In the genomic region with DNA sequence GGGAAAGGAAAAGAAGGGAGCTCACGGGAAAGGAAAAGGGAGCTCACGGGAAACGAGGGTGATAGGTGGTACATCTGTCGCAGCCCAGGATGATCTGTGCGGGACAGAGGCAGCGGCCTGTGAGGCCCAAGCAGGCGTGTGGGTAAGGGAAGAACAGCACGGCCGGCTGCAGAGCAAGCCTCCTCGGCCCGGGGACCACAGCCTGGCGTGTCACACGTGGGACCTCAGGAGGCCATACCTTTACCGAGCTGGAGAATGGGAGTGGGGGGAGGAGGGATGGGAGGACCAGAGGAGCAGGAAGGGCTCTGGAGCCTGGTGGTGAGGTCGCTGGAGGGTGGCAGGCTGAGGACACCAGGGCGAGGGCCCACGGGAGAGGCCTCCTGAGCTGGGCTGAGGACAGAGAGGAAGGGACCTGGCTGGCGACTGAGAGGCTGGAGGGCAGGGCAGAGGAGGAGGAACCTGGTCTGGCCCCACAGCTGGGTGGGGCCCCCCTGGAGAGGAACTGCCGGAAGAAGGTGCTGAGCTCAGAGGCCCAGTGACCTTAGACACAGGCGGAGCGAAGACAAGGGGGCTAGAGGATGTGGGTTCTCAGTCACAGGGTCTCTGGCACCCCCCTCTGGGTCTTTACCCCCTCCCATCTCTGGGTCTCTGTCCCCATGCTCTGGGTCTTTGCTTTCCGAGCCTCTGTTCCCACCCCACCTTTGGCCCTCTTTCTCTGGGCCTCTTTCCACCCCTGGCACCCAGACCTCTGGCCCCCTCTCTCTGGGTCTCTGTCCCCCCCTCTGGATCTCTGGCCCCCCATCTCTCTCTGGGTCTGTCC, we compare ENCODE assay signal across 9 cellular contexts. TPM values are rescaled to one million over a fixed set of nuclear protein-coding genes. Genes with fewer than 3 reads are reported as not detected.
DNase-seq lines count a peak whose midpoint lies in the region; ATAC-seq and TF ChIP-seq lines count a peak whose summit lies in the region.
"Had no signal": no experiment of that assay in that cellular context is flagged by ENCODE, and none has a peak within 500 bp of the region (broad histone marks: within the 10 kb centered on the region; RNA-seq: fewer than 3 reads in every experiment).

No MANE protein-coding gene starts in this region.

- no peaks in the 10 kb centered on the region; the same call in 1 of the 2 replicates for H3K9me3 ChIP-seq in MG63
- no peaks in the 10 kb centered on the region for H3K9me3 ChIP-seq in fibroblast of lung (ENCODE audit: control insufficient read depth, insufficient read depth, low read depth, low read length)

- peaks cover 6% of the 10 kb centered on the region for H4K20me1 ChIP-seq in fibroblast of lung (ENCODE audit: control insufficient read depth, extremely low read depth, insufficient read depth, low read length)

- ATAC-seq in GM21360 (IDR thresholded peaks at IDR 0.05; ENCODE audit: unreplicated experiment) = peak; percentile 26
- ATAC-seq: foreskin keratinocyte had no signal

- H3K4me1 Mint-ChIP-seq in osteocyte (ENCODE audit: unreplicated experiment) = peaks cover 45% of the 10 kb centered on the region

- H3K27me3 ChIP-seq in MG63 = no peaks in the 10 kb centered on the region
- H3K27me3 ChIP-seq in fibroblast of lung (ENCODE audit: control insufficient read depth, insufficient read depth, low read length) = no peaks in the 10 kb centered on the region
- H3K27me3 ChIP-seq: foreskin keratinocyte had no signal

- H3K9me3 Mint-ChIP-seq in osteocyte (ENCODE audit: unreplicated experiment) = no peaks in the 10 kb centered on the region

- no peak overlapping the region for H3K4me3 Mint-ChIP-seq in osteocyte (ENCODE audit: unreplicated experiment)

- peak overlapping the region; percentile 98 for H3K27ac Mint-ChIP-seq in osteocyte (ENCODE audit: unreplicated experiment)

- H3K79me2 ChIP-seq in fibroblast of lung (ENCODE audit: control insufficient read depth, insufficient read depth, low read length) = peaks cover 24% of the 10 kb centered on the region

- H3K27me3 Mint-ChIP-seq in osteocyte (ENCODE audit: unreplicated experiment) = no peaks in the 10 kb centered on the region

- H3K4me1 ChIP-seq in fibroblast of lung (ENCODE audit: control insufficient read depth, extremely low read depth, insufficient read depth, low read length) = peaks cover 19% of the 10 kb centered on the region

- peaks cover 18% of the 10 kb centered on the region for H3K36me3 Mint-ChIP-seq in osteocyte (ENCODE audit: unreplicated experiment)

- DNase-seq in CD1c-positive myeloid dendritic cell (ENCODE audit: extremely low spot score) (peak; percentile 84), MG63 (peak; percentile 35), fibroblast of lung (ENCODE audit: low read depth in 2 of 2) (peak in 1 of 2 donors; percentile 42), osteocyte (ENCODE audit: extremely low spot score, unreplicated experiment) (no peak), DMS114 treated with DMSO at 0.1 percent for 48 hours (lab: John Stamatoyannopoulos, UW; ENCODE audit: unreplicated experiment) (no peak), foreskin melanocyte (no peak)
- DNase-seq in activated CD4-positive, alpha-beta T cell treated with anti-CD3 and anti-CD28 coated beads, Interleukin-2, amount 50 U/mL, for 48 hours = peak; percentile 71 to 77

- no peak overlapping the region for H3K4me3 ChIP-seq in MG63
- no peak overlapping the region for H3K4me3 ChIP-seq in fibroblast of lung (replicated peaks in 1 of 4; ENCODE audit: control extremely low read depth in 1 of 4, insufficient read depth in 1 of 4, low read depth in 3 of 4, low read length in 4 of 4)

- no peak overlapping the region for H2AFZ ChIP-seq in fibroblast of lung (ENCODE audit: low read length)

- TF ChIP-seq CTCF in fibroblast of lung (conservative IDR thresholded peaks at IDR 0.05 in 1 of 2, IDR thresholded peaks at IDR 0.05 in 1 of 2; ENCODE audit: low read depth in 1 of 2, low read length in 2 of 2) = no peak
- TF ChIP-seq CTCF in osteocyte (IDR thresholded peaks at IDR 0.05) = no peak

- H3K36me3 ChIP-seq in MG63 (peaks cover 28% of the 10 kb centered on the region), fibroblast of lung (ENCODE audit: control insufficient read depth, insufficient read depth, low read length) (peaks cover 17% of the 10 kb centered on the region)

- peak overlapping the region; percentile 51 for H3K27ac ChIP-seq in fibroblast of lung (ENCODE audit: insufficient read depth, low read length)

- no peak overlapping the region for H3K9ac ChIP-seq in fibroblast of lung (ENCODE audit: insufficient read depth, low read length)

- no peak overlapping the region for H3K4me2 ChIP-seq in fibroblast of lung (ENCODE audit: extremely low read depth, insufficient read depth, low read length)

RNA-seq across cellular contexts. Expression of a gene that starts 2.9 kb away (rescaled TPM):
- total RNA-seq in MG63 (2014; rRNA removed; shearing (Covaris generic); ENCODE audit: low replicate concordance) = 880 and 1,766 TPM in 2 replicates
- total RNA-seq in fibroblast of lung (6,440 and 8,266 TPM in 2 replicates), osteocyte (2,724 and 2,792 TPM in 2 replicates)
- polyA plus RNA-seq in fibroblast of lung = 1,844 and 2,689 TPM in 2 replicates
- 6,095 and 7,901 TPM in 2 replicates for polyA plus RNA-seq in fibroblast of lung (2012)
- 6,558 and 6,655 TPM in 2 replicates for polyA minus RNA-seq in fibroblast of lung (ENCODE audit: low replicate concordance)

RNA-seq across cellular contexts. Expression of a gene that starts 7.6 kb away (rescaled TPM):
- 38.2 and 61.4 TPM in 2 replicates for total RNA-seq in MG63 (2014; rRNA removed; shearing (Covaris generic); ENCODE audit: low replicate concordance)
- total RNA-seq in fibroblast of lung = 106 and 194 TPM in 2 replicates
- 70.1 and 90.3 TPM in 2 replicates for polyA plus RNA-seq in fibroblast of lung
- 213 and 301 TPM in 2 replicates for polyA plus RNA-seq in fibroblast of lung (2012)
- polyA minus RNA-seq in fibroblast of lung (ENCODE audit: low replicate concordance) = 129 and 283 TPM in 2 replicates
- 154 and 172 TPM in 2 replicates for total RNA-seq in osteocyte

RNA-seq across cellular contexts. Expression of a gene that starts 28.7 kb away (rescaled TPM):
- not detected in 2 replicates for total RNA-seq in MG63 (2014; rRNA removed; shearing (Covaris generic); ENCODE audit: low replicate concordance)
- total RNA-seq in fibroblast of lung (0.17 TPM in 1 of 2 replicates, not detected in the other), osteocyte (0.67 TPM in 1 of 2 replicates, not detected in the other)
- 0.08 TPM in 1 of 2 replicates, not detected in the other for polyA plus RNA-seq in fibroblast of lung
- polyA plus RNA-seq in fibroblast of lung (2012) = 0.15 and 0.21 TPM in 2 replicates
- polyA minus RNA-seq in fibroblast of lung (ENCODE audit: low replicate concordance) = not detected in 2 replicates

RNA-seq across cellular contexts. Expression of a gene that starts 30.9 kb away (rescaled TPM):
- 34.3 and 46.2 TPM in 2 replicates for total RNA-seq in MG63 (2014; rRNA removed; shearing (Covaris generic); ENCODE audit: low replicate concordance)
- 18.7 and 31.2 TPM in 2 replicates for total RNA-seq in fibroblast of lung
- polyA plus RNA-seq in fibroblast of lung = 42.8 and 43.0 TPM in 2 replicates
- 49.0 and 53.8 TPM in 2 replicates for polyA plus RNA-seq in fibroblast of lung (2012)
- polyA minus RNA-seq in fibroblast of lung (ENCODE audit: low replicate concordance) = 160 and 250 TPM in 2 replicates
- 37.6 and 42.2 TPM in 2 replicates for total RNA-seq in osteocyte

RNA-seq across cellular contexts. Expression of a gene that starts 31.4 kb away (rescaled TPM):
- total RNA-seq in MG63 (2014; rRNA removed; shearing (Covaris generic); ENCODE audit: low replicate concordance) = 386 and 644 TPM in 2 replicates
- total RNA-seq in fibroblast of lung (128 and 158 TPM in 2 replicates), osteocyte (61.2 and 64.2 TPM in 2 replicates)
- 77.6 and 157 TPM in 2 replicates for polyA plus RNA-seq in fibroblast of lung
- polyA plus RNA-seq in fibroblast of lung (2012) = 88.1 and 178 TPM in 2 replicates
- polyA minus RNA-seq in fibroblast of lung (ENCODE audit: low replicate concordance) = 138 and 212 TPM in 2 replicates

Comparison
In these comparisons a context has a peak if more than half of its experiments do, and no peak if none do; other contexts are left out.
1. DNase-seq: peak in CD1c-positive myeloid dendritic cell (single experiment), MG63 (single experiment) and activated CD4-positive, alpha-beta T cell treated with anti-CD3 and anti-CD28 coated beads, Interleukin-2, amount 50 U/mL, for 48 hours (2 of 2); none in osteocyte (single experiment), DMS114 treated with DMSO at 0.1 percent for 48 hours (single experiment) and foreskin melanocyte (single experiment).